In the genomic region with DNA sequence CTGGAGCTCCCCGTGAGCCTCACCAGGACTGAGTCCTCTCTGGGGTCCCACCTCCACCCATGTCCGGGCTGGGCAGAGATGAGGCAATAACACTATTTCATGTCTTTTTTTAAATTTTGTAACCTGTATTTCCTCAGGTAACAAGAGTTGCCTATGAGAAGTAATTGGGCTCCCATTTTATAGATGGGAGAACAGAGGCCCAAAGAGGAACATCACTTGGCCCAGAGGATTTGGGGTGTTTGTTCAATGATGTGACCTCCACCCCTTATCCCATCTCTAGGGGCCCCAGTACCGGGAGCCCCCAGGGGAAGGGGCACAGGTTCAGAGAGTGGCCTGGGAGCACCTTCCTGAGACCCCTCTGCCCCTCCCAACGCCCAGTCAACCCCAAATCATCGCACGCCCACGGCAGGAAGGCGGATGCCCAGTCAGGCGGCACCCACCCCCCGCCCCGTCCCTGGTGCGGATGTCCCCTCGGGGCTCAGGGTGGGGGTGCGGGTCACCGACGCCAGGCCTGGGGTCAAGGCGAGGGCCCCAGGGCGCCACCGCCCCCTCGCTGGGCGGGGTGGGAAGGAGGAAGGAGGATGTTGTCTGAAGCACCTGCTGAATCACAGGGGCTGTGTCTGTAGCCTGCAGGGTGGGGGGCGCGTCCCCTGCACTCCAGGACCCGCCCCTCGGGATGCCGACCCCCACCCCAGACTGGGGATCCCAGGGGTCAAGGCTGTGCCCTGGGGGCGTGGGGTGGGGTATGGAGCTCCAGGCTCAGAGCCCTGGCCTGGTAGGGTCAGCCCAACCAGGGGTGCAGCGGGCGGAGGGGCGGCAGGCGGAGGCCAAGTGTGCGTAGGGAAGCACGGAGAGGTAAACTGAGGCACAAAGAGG, we compare ENCODE assay signal across 1 cellular context.
TF ChIP-seq lines count a peak whose summit lies in the region.

No MANE protein-coding gene starts in this region.

TF ChIP-seq in HEK293, 187 proteins besides CTCF, POLR2A, EP300 and RAD21 (continued from another document and continues in another):
- TF ChIP-seq ZFHX2 (tag by site-specific recombination; conservative IDR thresholded peaks at IDR 0.05): peak; percentile 93
- no peak for TF ChIP-seq YY2 (tag by site-specific recombination; IDR thresholded peaks at IDR 0.05)
- peak; percentile 88 for TF ChIP-seq BCL11B (tag by site-specific recombination; IDR thresholded peaks at IDR 0.05; ENCODE audit: low read depth)
- 0 out of 2 replicates have a peak, but pooled peaks have one; percentile 36 for TF ChIP-seq ZNF2 (tag by site-specific recombination; IDR thresholded peaks at IDR 0.05)
- TF ChIP-seq, protein P1, sequence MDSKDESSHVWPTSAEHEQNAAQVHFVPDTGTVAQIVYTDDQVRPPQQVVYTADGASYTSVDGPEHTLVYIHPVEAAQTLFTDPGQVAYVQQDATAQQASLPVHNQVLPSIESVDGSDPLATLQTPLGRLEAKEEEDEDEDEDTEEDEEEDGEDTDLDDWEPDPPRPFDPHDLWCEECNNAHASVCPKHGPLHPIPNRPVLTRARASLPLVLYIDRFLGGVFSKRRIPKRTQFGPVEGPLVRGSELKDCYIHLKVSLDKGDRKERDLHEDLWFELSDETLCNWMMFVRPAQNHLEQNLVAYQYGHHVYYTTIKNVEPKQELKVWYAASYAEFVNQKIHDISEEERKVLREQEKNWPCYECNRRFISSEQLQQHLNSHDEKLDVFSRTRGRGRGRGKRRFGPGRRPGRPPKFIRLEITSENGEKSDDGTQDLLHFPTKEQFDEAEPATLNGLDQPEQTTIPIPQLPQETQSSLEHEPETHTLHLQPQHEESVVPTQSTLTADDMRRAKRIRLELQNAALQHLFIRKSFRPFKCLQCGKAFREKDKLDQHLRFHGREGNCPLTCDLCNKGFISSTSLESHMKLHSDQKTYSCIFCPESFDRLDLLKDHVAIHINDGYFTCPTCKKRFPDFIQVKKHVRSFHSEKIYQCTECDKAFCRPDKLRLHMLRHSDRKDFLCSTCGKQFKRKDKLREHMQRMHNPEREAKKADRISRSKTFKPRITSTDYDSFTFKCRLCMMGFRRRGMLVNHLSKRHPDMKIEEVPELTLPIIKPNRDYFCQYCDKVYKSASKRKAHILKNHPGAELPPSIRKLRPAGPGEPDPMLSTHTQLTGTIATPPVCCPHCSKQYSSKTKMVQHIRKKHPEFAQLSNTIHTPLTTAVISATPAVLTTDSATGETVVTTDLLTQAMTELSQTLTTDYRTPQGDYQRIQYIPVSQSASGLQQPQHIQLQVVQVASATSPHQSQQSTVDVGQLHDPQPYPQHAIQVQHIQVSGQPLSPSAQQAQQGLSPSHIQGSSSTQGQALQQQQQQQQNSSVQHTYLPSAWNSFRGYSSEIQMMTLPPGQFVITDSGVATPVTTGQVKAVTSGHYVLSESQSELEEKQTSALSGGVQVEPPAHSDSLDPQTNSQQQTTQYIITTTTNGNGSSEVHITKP (tag by site-specific recombination; IDR thresholded peaks at IDR 0.05): peak; percentile 96; the same call in 1 of the 2 replicates
- peak; percentile 70; the same call in 1 of the 2 replicates for TF ChIP-seq KLF8 (tag by site-specific recombination; IDR thresholded peaks at IDR 0.05)
- TF ChIP-seq BCL11A (tag by site-specific recombination; IDR thresholded peaks at IDR 0.05; ENCODE audit: low read depth): peak; percentile 82; the same call in 1 of the 2 replicates
- TF ChIP-seq, protein P2, sequence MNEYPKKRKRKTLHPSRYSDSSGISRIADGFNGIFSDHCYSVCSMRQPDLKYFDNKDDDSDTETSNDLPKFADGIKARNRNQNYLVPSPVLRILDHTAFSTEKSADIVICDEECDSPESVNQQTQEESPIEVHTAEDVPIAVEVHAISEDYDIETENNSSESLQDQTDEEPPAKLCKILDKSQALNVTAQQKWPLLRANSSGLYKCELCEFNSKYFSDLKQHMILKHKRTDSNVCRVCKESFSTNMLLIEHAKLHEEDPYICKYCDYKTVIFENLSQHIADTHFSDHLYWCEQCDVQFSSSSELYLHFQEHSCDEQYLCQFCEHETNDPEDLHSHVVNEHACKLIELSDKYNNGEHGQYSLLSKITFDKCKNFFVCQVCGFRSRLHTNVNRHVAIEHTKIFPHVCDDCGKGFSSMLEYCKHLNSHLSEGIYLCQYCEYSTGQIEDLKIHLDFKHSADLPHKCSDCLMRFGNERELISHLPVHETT (tag by site-specific recombination; IDR thresholded peaks at IDR 0.05): peak; percentile 68; the same call in 1 of the 2 replicates
- no peak for TF ChIP-seq GLI2 (tag by site-specific recombination; IDR thresholded peaks at IDR 0.05; ENCODE audit: borderline replicate concordance, low read depth)
- no peak for TF ChIP-seq ZNF311 (tag by site-specific recombination; IDR thresholded peaks at IDR 0.05; ENCODE audit: borderline replicate concordance)
- TF ChIP-seq ZNF341 (tag by site-specific recombination; IDR thresholded peaks at IDR 0.05; ENCODE audit: low read depth): no peak
- no peak for TF ChIP-seq ZSCAN23 (tag by site-specific recombination; IDR thresholded peaks at IDR 0.05)
- TF ChIP-seq, protein P3, sequence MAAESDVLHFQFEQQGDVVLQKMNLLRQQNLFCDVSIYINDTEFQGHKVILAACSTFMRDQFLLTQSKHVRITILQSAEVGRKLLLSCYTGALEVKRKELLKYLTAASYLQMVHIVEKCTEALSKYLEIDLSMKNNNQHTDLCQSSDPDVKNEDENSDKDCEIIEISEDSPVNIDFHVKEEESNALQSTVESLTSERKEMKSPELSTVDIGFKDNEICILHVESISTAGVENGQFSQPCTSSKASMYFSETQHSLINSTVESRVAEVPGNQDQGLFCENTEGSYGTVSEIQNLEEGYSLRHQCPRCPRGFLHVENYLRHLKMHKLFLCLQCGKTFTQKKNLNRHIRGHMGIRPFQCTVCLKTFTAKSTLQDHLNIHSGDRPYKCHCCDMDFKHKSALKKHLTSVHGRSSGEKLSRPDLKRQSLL (tag by site-specific recombination; IDR thresholded peaks at IDR 0.05): no peak
- TF ChIP-seq, protein P4, sequence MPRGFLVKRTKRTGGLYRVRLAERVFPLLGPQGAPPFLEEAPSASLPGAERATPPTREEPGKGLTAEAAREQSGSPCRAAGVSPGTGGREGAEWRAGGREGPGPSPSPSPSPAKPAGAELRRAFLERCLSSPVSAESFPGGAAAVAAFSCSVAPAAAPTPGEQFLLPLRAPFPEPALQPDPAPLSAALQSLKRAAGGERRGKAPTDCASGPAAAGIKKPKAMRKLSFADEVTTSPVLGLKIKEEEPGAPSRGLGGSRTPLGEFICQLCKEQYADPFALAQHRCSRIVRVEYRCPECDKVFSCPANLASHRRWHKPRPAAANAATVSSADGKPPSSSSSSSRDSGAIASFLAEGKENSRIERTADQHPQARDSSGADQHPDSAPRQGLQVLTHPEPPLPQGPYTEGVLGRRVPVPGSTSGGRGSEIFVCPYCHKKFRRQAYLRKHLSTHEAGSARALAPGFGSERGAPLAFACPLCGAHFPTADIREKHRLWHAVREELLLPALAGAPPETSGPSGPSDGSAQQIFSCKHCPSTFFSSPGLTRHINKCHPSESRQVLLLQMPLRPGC (tag by site-specific recombination; IDR thresholded peaks at IDR 0.05): no peak; the same call in 1 of the 2 replicates
- TF ChIP-seq KLF1 (tag by site-specific recombination; IDR thresholded peaks at IDR 0.05): peak; percentile 99
- no peak for TF ChIP-seq SP7 (tag by site-specific recombination; IDR thresholded peaks at IDR 0.05)
- 0 out of 2 replicates have a peak, but pooled peaks have one; percentile 45 for TF ChIP-seq ZIC2 (tag by site-specific recombination; IDR thresholded peaks at IDR 0.05)
- no peak for TF ChIP-seq ZNF670 (tag by site-specific recombination; IDR thresholded peaks at IDR 0.05; ENCODE audit: low read depth)
- TF ChIP-seq, protein P5, sequence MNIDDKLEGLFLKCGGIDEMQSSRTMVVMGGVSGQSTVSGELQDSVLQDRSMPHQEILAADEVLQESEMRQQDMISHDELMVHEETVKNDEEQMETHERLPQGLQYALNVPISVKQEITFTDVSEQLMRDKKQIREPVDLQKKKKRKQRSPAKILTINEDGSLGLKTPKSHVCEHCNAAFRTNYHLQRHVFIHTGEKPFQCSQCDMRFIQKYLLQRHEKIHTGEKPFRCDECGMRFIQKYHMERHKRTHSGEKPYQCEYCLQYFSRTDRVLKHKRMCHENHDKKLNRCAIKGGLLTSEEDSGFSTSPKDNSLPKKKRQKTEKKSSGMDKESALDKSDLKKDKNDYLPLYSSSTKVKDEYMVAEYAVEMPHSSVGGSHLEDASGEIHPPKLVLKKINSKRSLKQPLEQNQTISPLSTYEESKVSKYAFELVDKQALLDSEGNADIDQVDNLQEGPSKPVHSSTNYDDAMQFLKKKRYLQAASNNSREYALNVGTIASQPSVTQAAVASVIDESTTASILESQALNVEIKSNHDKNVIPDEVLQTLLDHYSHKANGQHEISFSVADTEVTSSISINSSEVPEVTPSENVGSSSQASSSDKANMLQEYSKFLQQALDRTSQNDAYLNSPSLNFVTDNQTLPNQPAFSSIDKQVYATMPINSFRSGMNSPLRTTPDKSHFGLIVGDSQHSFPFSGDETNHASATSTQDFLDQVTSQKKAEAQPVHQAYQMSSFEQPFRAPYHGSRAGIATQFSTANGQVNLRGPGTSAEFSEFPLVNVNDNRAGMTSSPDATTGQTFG (tag by site-specific recombination; IDR thresholded peaks at IDR 0.05; ENCODE audit: borderline replicate concordance): no peak
- TF ChIP-seq, protein P6, sequence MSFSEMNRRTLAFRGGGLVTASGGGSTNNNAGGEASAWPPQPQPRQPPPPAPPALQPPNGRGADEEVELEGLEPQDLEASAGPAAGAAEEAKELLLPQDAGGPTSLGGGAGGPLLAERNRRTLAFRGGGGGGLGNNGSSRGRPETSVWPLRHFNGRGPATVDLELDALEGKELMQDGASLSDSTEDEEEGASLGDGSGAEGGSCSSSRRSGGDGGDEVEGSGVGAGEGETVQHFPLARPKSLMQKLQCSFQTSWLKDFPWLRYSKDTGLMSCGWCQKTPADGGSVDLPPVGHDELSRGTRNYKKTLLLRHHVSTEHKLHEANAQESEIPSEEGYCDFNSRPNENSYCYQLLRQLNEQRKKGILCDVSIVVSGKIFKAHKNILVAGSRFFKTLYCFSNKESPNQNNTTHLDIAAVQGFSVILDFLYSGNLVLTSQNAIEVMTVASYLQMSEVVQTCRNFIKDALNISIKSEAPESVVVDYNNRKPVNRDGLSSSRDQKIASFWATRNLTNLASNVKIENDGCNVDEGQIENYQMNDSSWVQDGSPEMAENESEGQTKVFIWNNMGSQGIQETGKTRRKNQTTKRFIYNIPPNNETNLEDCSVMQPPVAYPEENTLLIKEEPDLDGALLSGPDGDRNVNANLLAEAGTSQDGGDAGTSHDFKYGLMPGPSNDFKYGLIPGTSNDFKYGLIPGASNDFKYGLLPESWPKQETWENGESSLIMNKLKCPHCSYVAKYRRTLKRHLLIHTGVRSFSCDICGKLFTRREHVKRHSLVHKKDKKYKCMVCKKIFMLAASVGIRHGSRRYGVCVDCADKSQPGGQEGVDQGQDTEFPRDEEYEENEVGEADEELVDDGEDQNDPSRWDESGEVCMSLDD (tag by site-specific recombination; IDR thresholded peaks at IDR 0.05): peak; percentile 93
- TF ChIP-seq, protein P7, sequence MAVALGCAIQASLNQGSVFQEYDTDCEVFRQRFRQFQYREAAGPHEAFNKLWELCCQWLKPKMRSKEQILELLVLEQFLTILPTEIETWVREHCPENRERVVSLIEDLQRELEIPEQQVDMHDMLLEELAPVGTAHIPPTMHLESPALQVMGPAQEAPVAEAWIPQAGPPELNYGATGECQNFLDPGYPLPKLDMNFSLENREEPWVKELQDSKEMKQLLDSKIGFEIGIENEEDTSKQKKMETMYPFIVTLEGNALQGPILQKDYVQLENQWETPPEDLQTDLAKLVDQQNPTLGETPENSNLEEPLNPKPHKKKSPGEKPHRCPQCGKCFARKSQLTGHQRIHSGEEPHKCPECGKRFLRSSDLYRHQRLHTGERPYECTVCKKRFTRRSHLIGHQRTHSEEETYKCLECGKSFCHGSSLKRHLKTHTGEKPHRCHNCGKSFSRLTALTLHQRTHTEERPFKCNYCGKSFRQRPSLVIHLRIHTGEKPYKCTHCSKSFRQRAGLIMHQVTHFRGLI (tag by site-specific recombination; IDR thresholded peaks at IDR 0.05): peak; percentile 91; the same call in 1 of the 2 replicates
- TF ChIP-seq IKZF3 (tag by site-specific recombination; IDR thresholded peaks at IDR 0.05): no peak
- peak; percentile 28 for TF ChIP-seq ZEB2 (tag by site-specific recombination; IDR thresholded peaks at IDR 0.05)
- TF ChIP-seq RBAK (tag by site-specific recombination; IDR thresholded peaks at IDR 0.05): no peak
- TF ChIP-seq ZNF24 (tag by site-specific recombination; IDR thresholded peaks at IDR 0.05): peak; percentile 83
- TF ChIP-seq ZFP37 (tag by site-specific recombination; IDR thresholded peaks at IDR 0.05): no peak
- TF ChIP-seq REPIN1 (tag by site-specific recombination; IDR thresholded peaks at IDR 0.05; ENCODE audit: low read depth): no peak
- TF ChIP-seq, protein P8, sequence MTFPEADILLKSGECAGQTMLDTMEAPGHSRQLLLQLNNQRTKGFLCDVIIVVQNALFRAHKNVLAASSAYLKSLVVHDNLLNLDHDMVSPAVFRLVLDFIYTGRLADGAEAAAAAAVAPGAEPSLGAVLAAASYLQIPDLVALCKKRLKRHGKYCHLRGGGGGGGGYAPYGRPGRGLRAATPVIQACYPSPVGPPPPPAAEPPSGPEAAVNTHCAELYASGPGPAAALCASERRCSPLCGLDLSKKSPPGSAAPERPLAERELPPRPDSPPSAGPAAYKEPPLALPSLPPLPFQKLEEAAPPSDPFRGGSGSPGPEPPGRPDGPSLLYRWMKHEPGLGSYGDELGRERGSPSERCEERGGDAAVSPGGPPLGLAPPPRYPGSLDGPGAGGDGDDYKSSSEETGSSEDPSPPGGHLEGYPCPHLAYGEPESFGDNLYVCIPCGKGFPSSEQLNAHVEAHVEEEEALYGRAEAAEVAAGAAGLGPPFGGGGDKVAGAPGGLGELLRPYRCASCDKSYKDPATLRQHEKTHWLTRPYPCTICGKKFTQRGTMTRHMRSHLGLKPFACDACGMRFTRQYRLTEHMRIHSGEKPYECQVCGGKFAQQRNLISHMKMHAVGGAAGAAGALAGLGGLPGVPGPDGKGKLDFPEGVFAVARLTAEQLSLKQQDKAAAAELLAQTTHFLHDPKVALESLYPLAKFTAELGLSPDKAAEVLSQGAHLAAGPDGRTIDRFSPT (tag by site-specific recombination; IDR thresholded peaks at IDR 0.05): peak; percentile 68; the same call in 1 of the 2 replicates
- no peak for TF ChIP-seq ZNF366 (tag by site-specific recombination; conservative IDR thresholded peaks at IDR 0.05)
- no peak for TF ChIP-seq ZNF792 (tag by site-specific recombination; IDR thresholded peaks at IDR 0.05)
- TF ChIP-seq ZNF146 (tag by site-specific recombination; IDR thresholded peaks at IDR 0.05): peak; percentile 70; the same call in 1 of the 2 replicates
- peak; percentile 40; the same call in 1 of the 2 replicates for TF ChIP-seq ZNF324 (tag by site-specific recombination; IDR thresholded peaks at IDR 0.05)
- peak; percentile 39; the same call in 1 of the 2 replicates for TF ChIP-seq ZBTB48 (tag by site-specific recombination; IDR thresholded peaks at IDR 0.05)
